In the genomic region with DNA sequence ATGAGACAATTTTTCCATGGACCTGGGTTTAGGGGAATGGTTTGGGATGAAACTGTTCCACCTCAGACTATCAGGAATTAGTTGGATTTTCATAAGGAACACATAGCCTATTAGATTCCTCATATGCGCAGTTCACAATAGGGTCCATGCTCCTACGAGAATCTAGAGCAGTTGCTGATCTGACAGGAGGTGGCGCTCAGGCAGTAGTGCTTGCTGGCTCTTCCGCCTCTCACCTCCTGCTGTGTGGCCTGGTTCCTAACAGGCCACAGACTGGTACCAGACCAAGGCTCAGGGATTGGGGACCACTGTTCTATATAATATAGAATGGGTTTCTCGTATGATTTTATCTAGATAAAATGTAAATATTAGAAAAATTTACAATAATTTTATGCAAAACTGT, we compare ENCODE assay signal across 1 cellular context.
TF ChIP-seq lines count a peak whose summit lies in the region.

No MANE protein-coding gene starts in this region.

TF ChIP-seq in H1, 55 proteins besides CTCF, POLR2A, EP300 and RAD21:
- TF ChIP-seq SP2 (IDR thresholded peaks at IDR 0.05; ENCODE audit: low read length) (no peak), BRCA1 (IDR thresholded peaks at IDR 0.05; ENCODE audit: low read depth, low read length) (no peak), CHD1 (IDR thresholded peaks at IDR 0.05; ENCODE audit: low read depth, low read length) (no peak)
- TF ChIP-seq, protein P1, sequence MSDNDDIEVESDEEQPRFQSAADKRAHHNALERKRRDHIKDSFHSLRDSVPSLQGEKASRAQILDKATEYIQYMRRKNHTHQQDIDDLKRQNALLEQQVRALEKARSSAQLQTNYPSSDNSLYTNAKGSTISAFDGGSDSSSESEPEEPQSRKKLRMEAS (IDR thresholded peaks at IDR 0.05): no peak
